Comparison of ENCODE assay signal across 8 cellular contexts in the genomic region with DNA sequence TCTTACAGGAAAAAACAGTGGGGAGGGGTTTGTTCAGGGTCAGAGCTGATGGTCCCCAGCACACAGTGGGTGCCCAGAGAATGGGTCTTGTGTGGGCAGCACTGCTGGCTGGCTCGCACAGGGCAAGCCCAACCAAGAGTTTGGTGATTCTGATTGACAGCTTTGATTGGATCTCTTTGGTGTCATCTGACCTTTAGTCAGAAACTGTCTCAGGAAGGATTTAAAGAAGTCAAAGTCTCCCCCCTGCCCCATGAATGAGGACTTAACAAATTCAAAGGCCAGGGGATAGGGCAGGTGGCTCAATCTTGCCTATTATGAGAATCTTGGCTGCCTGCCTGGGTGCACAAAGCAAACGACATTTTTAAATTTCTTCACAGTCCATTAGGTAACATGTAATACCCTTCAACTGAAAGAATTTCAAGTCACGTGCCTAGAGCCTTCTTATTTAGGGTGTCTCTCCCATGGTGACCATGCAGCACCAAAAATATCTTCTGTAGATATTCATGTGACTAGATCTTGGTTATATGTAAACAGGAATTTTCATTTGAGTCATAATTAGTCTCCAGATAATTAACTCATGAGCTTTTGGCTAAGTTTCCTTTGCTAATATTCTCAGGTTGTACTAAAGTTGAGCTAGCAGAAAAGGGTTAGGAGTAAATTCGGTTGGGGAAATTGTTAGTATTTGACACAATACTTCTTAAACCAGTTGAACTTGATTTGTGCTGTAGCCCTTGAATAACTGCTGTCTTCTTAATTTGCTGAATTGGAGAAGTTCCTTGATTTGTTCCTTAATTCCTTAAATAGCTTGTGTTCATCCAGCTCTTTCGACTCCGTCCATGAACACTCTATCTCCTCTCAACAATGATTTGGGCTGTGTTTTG. TPM values are rescaled to one million over a fixed set of nuclear protein-coding genes. Genes with fewer than 3 reads are reported as not detected.
A peak's percentile ranks its signal among the peaks of the same experiment; 100 is the strongest.
DNase-seq lines count a peak whose midpoint lies in the region; ATAC-seq, FAIRE-seq and TF ChIP-seq lines count a peak whose summit lies in the region.

No MANE protein-coding gene starts in this region.

- H3K27ac Mint-ChIP-seq in activated CD4-positive, alpha-beta T cell treated with anti-CD3 and anti-CD28 coated beads, Interleukin-2, amount 10 ng/mL, durations not matched to agents 7 days and 5 days: no peak overlapping the region

- in situ Hi-C loops in gastrocnemius medialis (cut with MboI; ENCODE audit: low sequenced_read_pairs in 4 of 4): no loop called here

- POLR2A ChIA-PET in activated CD4-positive, alpha-beta T cell treated with anti-CD3 and anti-CD28 coated beads, Interleukin-2, amount 10 ng/mL, durations not matched to agents 7 days and 5 days (lab: Charles Lee): no interaction called here

- H3K27ac ChIP-seq in esophagus muscularis mucosa (replicated peaks in 1 of 4): peak overlapping the region; percentile 84 to 91 (median 89)
- H3K27ac ChIP-seq in gastrocnemius medialis: peak overlapping the region; percentile 32 to 59 (median 39)

- no peak for TF ChIP-seq EP300 in esophagus muscularis mucosa (IDR thresholded peaks at IDR 0.05)

- H3K27me3 ChIP-seq in esophagus muscularis mucosa: no peaks in the 10 kb centered on the region
- no peaks in the 10 kb centered on the region for H3K27me3 ChIP-seq in gastrocnemius medialis

- CTCF ChIA-PET in activated CD4-positive, alpha-beta T cell treated with anti-CD3 and anti-CD28 coated beads, Interleukin-2, amount 10 ng/mL, durations not matched to agents 7 days and 5 days (lab: Charles Lee): interaction anchor here (0.8 to 1.3 kb wide), 2 partner anchors 9 kb away, joined by 3 to 4 read pairs; no protein-coding TSS in a partner anchor

- no peaks in the 10 kb centered on the region for H3K9me3 Mint-ChIP-seq in activated CD4-positive, alpha-beta T cell treated with anti-CD3 and anti-CD28 coated beads, Interleukin-2, amount 10 ng/mL, durations not matched to agents 7 days and 5 days

- TF ChIP-seq CTCF in esophagus muscularis mucosa (IDR thresholded peaks at IDR 0.05): no peak
- no peak for TF ChIP-seq CTCF in gastrocnemius medialis (IDR thresholded peaks at IDR 0.05 in 4 of 5, conservative IDR thresholded peaks at IDR 0.05 in 1 of 5)

- no peak for TF ChIP-seq POLR2A in esophagus muscularis mucosa (IDR thresholded peaks at IDR 0.05; ENCODE audit: low read depth)
- TF ChIP-seq POLR2A in gastrocnemius medialis (IDR thresholded peaks at IDR 0.05): no peak

- peak; percentile 38 for DNase-seq in NCI-H2196 treated with DMSO at 0.1 percent for 48 hours (lab: John Stamatoyannopoulos, UW; ENCODE audit: unreplicated experiment)
- DNase-seq in esophagus muscularis mucosa (ENCODE audit: extremely low spot score): no peak
- peak in 1 of 2 donors; percentile 41 for DNase-seq in gastrocnemius medialis
- DNase-seq in GM19239 (ENCODE audit: insufficient read length, low spot score): no peak
- DNase-seq in stimulated activated naive CD4-positive, alpha-beta T cell (lab: John Stamatoyannopoulos, UW): no peak
- no peak for DNase-seq in activated CD4-positive, alpha-beta T cell treated with anti-CD3 and anti-CD28 coated beads, Interleukin-2, amount 10 ng/mL, durations not matched to agents 7 days and 5 days
- DNase-seq in middle frontal gyrus (ENCODE audit: extremely low spot score, low spot score): no peak

- no peaks in the 10 kb centered on the region for H3K36me3 ChIP-seq in esophagus muscularis mucosa
- no peaks in the 10 kb centered on the region for H3K36me3 ChIP-seq in gastrocnemius medialis

- H3K9me3 ChIP-seq in esophagus muscularis mucosa: no peaks in the 10 kb centered on the region
- H3K9me3 ChIP-seq in gastrocnemius medialis: no peaks in the 10 kb centered on the region

- H3K4me3 Mint-ChIP-seq in activated CD4-positive, alpha-beta T cell treated with anti-CD3 and anti-CD28 coated beads, Interleukin-2, amount 10 ng/mL, durations not matched to agents 7 days and 5 days: no peak overlapping the region

- no peaks in the 10 kb centered on the region for H3K27me3 Mint-ChIP-seq in activated CD4-positive, alpha-beta T cell treated with anti-CD3 and anti-CD28 coated beads, Interleukin-2, amount 10 ng/mL, durations not matched to agents 7 days and 5 days

- peak; percentile 66 for ATAC-seq in GM19463 (IDR thresholded peaks at IDR 0.05; ENCODE audit: unreplicated experiment)
- ATAC-seq in gastrocnemius medialis: peak; percentile 34 to 48

- intact Hi-C loops in esophagus muscularis mucosa (cut with DNase I): loop anchor here (5.0 kb wide), 1 partner anchor 55 kb away; the partner anchor contains the start of gene HECTD1
- intact Hi-C loops in gastrocnemius medialis (cut with DNase I; ENCODE audit: low total_unique reads): loop anchor here (2.0 kb wide), 1 partner anchor 55 kb away; the partner anchor contains the start of gene HECTD1

- 13% methylated on average over 6 of the region's 6 CpGs for WGBS in esophagus muscularis mucosa

- no peaks in the 10 kb centered on the region for H3K36me3 Mint-ChIP-seq in activated CD4-positive, alpha-beta T cell treated with anti-CD3 and anti-CD28 coated beads, Interleukin-2, amount 10 ng/mL, durations not matched to agents 7 days and 5 days (ENCODE audit: low read depth)

- no peak for FAIRE-seq in GM19239 (lab: Jason Lieb, UNC)

- peaks cover 7% of the 10 kb centered on the region for H3K4me1 Mint-ChIP-seq in activated CD4-positive, alpha-beta T cell treated with anti-CD3 and anti-CD28 coated beads, Interleukin-2, amount 10 ng/mL, durations not matched to agents 7 days and 5 days

- H3K4me3 ChIP-seq in esophagus muscularis mucosa (no peak overlapping the region), gastrocnemius medialis (no peak overlapping the region)

- H3K4me1 ChIP-seq in esophagus muscularis mucosa (peaks cover 38 to 57% (median 49%) of the 10 kb centered on the region in 4 donors), gastrocnemius medialis (peaks cover 14 to 20% of the 10 kb centered on the region in 2 donors)

RNA-seq across cellular contexts. Expression of gene HECTD1, which starts 54.5 kb away (rescaled TPM):
- total RNA-seq in esophagus muscularis mucosa (100 to 1,000 TPM; 177 to 224 (median 206) TPM), gastrocnemius medialis (100 to 1,000 TPM; 356 to 453 (median 420) TPM)
- total RNA-seq in activated CD4-positive, alpha-beta T cell treated with anti-CD3 and anti-CD28 coated beads, Interleukin-2, amount 10 ng/mL, durations not matched to agents 7 days and 5 days: 100 to 1,000 TPM in 1 of 2 experiments, 10 to 100 TPM in 1; 97.2 to 110 TPM
